ENCODE assay signal across 1 cellular context in the genomic region with DNA sequence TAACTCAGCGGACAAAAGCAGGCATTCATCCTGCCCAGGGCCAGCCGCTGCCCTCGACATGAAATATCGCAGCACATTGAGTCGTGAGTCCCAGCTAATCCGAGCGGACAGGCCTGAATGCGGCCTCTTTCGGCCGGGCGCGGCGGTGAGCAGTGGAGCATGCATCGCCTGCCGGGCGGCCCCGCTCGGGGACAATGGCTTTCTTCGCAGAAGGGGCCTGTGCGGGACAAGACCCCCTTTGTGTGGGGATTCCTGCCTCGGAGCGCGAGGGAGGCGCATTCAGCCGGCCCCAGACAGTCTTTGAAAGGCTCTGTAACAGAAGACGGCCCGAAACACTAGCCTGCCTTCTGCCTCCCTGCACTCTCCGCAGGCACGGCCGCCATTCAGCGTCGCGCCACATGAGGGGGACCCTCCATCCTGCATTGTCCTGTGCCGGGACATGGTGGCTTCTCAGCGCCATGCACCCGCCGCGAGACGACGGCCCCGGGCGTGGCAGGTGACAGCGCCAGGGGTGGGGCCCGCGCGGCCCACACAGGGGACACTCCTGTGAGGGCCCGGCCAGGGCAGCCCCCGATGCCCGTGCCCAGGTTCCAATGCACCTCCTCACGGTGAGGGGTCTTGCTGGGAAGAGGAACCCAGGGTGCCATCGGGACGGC.
TF ChIP-seq lines count a peak whose summit lies in the region.

No MANE protein-coding gene starts in this region.

TF ChIP-seq in Ishikawa, 13 proteins besides CTCF, POLR2A, EP300 and RAD21 (continued from another document):
- TF ChIP-seq, protein P1, sequence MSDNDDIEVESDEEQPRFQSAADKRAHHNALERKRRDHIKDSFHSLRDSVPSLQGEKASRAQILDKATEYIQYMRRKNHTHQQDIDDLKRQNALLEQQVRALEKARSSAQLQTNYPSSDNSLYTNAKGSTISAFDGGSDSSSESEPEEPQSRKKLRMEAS (IDR thresholded peaks at IDR 0.05) = 0 out of 2 replicates have a peak, but pooled peaks have one; percentile 28
- TF ChIP-seq USF1 (IDR thresholded peaks at IDR 0.05) (no peak), TAF1 (IDR thresholded peaks at IDR 0.05; ENCODE audit: low read depth) (no peak), TCF12 (IDR thresholded peaks at IDR 0.05; ENCODE audit: low read depth) (0 out of 2 replicates have a peak, but pooled peaks have one; percentile 20)
